In the genomic region with DNA sequence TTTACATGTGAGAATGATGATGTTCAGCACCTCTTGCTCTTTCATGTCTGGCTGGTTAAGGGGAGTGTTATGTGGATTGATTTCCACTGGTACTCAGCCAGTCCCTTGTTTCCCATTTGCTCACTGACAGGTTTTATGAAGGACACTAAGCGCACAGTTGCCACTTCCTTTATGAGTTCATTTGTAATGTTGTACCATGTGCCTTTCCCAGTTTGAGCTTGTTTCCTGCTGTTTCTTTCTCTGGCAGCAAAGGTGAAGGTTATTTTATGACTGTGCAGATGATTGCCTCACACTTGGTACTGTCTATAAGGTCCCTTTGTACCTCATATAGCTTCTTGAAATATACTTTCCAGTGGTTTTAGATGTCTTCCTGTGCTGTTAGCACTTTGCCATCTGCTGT, we compare ENCODE assay signal across 23 cellular contexts.
A peak's percentile ranks its signal among the peaks of the same experiment; 100 is the strongest.
DNase-seq lines count a peak whose midpoint lies in the region; ATAC-seq and TF ChIP-seq lines count a peak whose summit lies in the region.
"Had no signal": no experiment of that assay in that cellular context is flagged by ENCODE, and none has a peak within 500 bp of the region (broad histone marks: within the 10 kb centered on the region; RNA-seq: fewer than 3 reads in every experiment).

No MANE protein-coding gene starts in this region.

- no peaks in the 10 kb centered on the region for H4K20me1 ChIP-seq in osteoblast (ENCODE audit: insufficient read depth, low read length)
- H4K20me1 ChIP-seq: BLaER1 treated with 17β-estradiol and CSF1 and Interleukin-3, amounts not matched to agents 10 nM and 100 nM had no signal

- H3K4me3 ChIP-seq in HFF-Myc (replicated peaks; ENCODE audit: low read depth, low read length) (no peak overlapping the region), astrocyte of the spinal cord (ENCODE audit: low read depth, low read length) (no peak overlapping the region), osteoblast (ENCODE audit: insufficient read depth, low read length) (no peak overlapping the region)
- H3K4me3 ChIP-seq: BLaER1 treated with 17β-estradiol and CSF1 and Interleukin-3, amounts not matched to agents 10 nM and 100 nM; coronary artery; left lung; skin epidermis; tibial artery had no signal

- no peaks in the 10 kb centered on the region for H3K36me3 ChIP-seq in osteoblast (ENCODE audit: insufficient read depth, low read length)
- H3K36me3 ChIP-seq: BLaER1 treated with 17β-estradiol and CSF1 and Interleukin-3, amounts not matched to agents 10 nM and 100 nM; left lung; tibial artery had no signal

- DNase-seq in NCI-H1417 (lab: John Stamatoyannopoulos, UW) = peak in 2 of 3 experiments; percentile 3 to 32
- no peak for DNase-seq in NCI-H1417 treated with DMSO at 0.1 percent for 48 hours (lab: John Stamatoyannopoulos, UW)
- peak; percentile 4 for DNase-seq in HFF-Myc (ENCODE audit: extremely low read depth, low read depth)
- peak; percentile 12 for DNase-seq in astrocyte of the spinal cord (ENCODE audit: low read depth, low spot score)
- no peak for DNase-seq in osteoblast (ENCODE audit: insufficient read length, low spot score, missing footprints)
- no peak for DNase-seq in midbrain (lab: John Stamatoyannopoulos, UW)
- DNase-seq in T1000 (lab: John Stamatoyannopoulos, UW) = no peak
- DNase-seq: 8988T, activated gamma-delta T cell treated with Interleukin-2 at 50 U/mL for 16 hours, DMS79, left lung, NCI-H146, NCI-H446 treated with DMSO at 0.1 percent for 48 hours, OCI-M1, SHP77 treated with DMSO at 0.1 percent for 48 hours, T-helper 17 cell, tibial artery had no signal

- H3K9me3 ChIP-seq in osteoblast (ENCODE audit: low read depth, low read length) = no peaks in the 10 kb centered on the region
- H3K9me3 ChIP-seq: BLaER1 treated with 17β-estradiol and CSF1 and Interleukin-3, amounts not matched to agents 10 nM and 100 nM; left lung; tibial artery had no signal

- TF ChIP-seq CTCF in HFF-Myc (IDR thresholded peaks at IDR 0.05; ENCODE audit: low read depth, low read length, missing control alignments) (no peak), astrocyte of the spinal cord (IDR thresholded peaks at IDR 0.05; ENCODE audit: low read depth, low read length) (no peak), osteoblast (IDR thresholded peaks at IDR 0.05; ENCODE audit: extremely low read depth, low read depth, low read length) (no peak)

- in situ Hi-C loops in astrocyte of the spinal cord (cut with HindIII; ENCODE audit: low sequenced_read_pairs) = no loop called here

- ATAC-seq in HG02588 (IDR thresholded peaks at IDR 0.05; ENCODE audit: unreplicated experiment) = no peak
- ATAC-seq: left lung, T-helper 17 cell had no signal

- H3K4me1 ChIP-seq in osteoblast (ENCODE audit: insufficient read depth, low read length) = no peaks in the 10 kb centered on the region
- H3K4me1 ChIP-seq: BLaER1 treated with 17β-estradiol and CSF1 and Interleukin-3, amounts not matched to agents 10 nM and 100 nM; left lung; parathyroid adenoma; tibial artery had no signal

- H3K27ac ChIP-seq in osteoblast (ENCODE audit: low read depth, low read length) = no peak overlapping the region
- H3K27ac ChIP-seq: BLaER1 treated with 17β-estradiol and CSF1 and Interleukin-3, amounts not matched to agents 10 nM and 100 nM; coronary artery; epithelial cell of prostate; left lung; parathyroid adenoma; skin epidermis; tibial artery had no signal

- H3K27me3 ChIP-seq in osteoblast (ENCODE audit: insufficient read depth, low read length) = no peaks in the 10 kb centered on the region
- H3K27me3 ChIP-seq: BLaER1 treated with 17β-estradiol and CSF1 and Interleukin-3, amounts not matched to agents 10 nM and 100 nM; left lung; tibial artery had no signal

- H3K4me2 ChIP-seq in osteoblast (ENCODE audit: insufficient read depth, low read length) = no peak overlapping the region
- H3K4me2 ChIP-seq: BLaER1 treated with 17β-estradiol and CSF1 and Interleukin-3, amounts not matched to agents 10 nM and 100 nM had no signal

- H2AFZ ChIP-seq in osteoblast (ENCODE audit: low read length) = peak overlapping the region; percentile 52
- H2AFZ ChIP-seq: parathyroid adenoma had no signal

- no peaks in the 10 kb centered on the region for H3K79me2 ChIP-seq in osteoblast (ENCODE audit: insufficient read depth, low read length)
- H3K79me2 ChIP-seq: parathyroid adenoma had no signal

Comparison
In these comparisons a context has a peak if more than half of its experiments do, and no peak if none do; other contexts are left out.
1. DNase-seq: peak in NCI-H1417 (2 of 3), HFF-Myc (single experiment) and astrocyte of the spinal cord (single experiment); none in NCI-H1417 treated with DMSO at 0.1 percent for 48 hours (single experiment), osteoblast (single experiment), midbrain (single experiment) and T1000 (single experiment).